In the genomic region with DNA sequence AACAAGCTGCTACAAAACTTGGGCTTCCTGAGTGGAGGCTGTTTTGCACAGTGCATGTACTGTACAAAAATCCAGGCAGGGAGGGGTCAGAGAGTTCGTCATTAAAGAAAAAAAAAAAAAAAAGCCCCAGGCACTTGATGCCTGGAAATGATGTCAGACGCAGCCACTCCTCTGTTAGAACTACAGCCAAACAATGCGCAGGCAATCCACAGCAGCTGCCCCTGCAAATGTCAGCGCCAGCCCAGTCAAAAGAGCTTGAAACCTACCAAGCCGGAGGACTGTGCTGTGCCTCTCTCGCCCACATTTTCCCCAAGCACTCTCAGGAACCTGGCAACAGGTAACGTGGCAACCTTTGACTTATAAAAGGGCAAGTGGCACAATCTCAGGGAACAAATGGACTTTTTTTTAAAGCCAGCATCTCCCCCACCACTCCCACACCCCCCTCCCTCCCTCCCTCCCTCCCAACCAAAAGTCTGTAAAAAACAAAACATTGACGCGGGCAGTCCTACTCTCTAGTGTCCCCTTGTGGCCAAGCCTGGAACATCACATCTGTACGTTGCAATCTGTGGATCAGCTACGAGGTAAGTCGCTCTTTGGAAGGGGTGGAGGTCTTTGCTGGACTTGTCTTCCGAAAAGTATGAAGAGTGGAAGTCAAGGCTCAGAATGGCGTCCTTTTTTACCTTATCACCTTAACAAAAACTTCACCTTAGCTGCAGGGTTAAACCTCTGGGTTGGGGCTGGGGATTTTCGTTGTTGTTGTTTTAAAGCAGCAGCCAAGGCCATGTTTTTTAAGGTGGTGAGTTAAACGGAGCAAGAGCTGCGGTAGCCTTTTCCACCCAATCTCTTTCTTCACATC, we compare ENCODE assay signal across 8 cellular contexts.
DNase-seq lines count a peak whose midpoint lies in the region; ATAC-seq, FAIRE-seq and TF ChIP-seq lines count a peak whose summit lies in the region.

No MANE protein-coding gene starts in this region.

- H3K36me3 Mint-ChIP-seq in activated naive CD8-positive, alpha-beta T cell = peaks cover 6% of the 10 kb centered on the region

- peak overlapping the region; percentile 95 to 99 (median 96) for H3K27ac ChIP-seq in pancreas
- peak overlapping the region; percentile 88 to 90 for H3K27ac ChIP-seq in tibial artery

- DNase-seq in GM12864 (ENCODE audit: low read depth) (peak; percentile 85), NCI-H1048 (lab: John Stamatoyannopoulos, UW) (peak; percentile 84), head of caudate nucleus (peak; percentile 60 to 97 (median 89)), pancreas (peak in 5 of 6 donors; percentile 79 to 91 (median 86)), tibial artery (peak; percentile 90 to 93)

- peak; percentile 66 for FAIRE-seq in pancreas (lab: Jason Lieb, UNC)

- H3K36me3 ChIP-seq in pancreas (no peaks in the 10 kb centered on the region), tibial artery (no peaks in the 10 kb centered on the region)

- H3K4me1 ChIP-seq in pancreas (peaks cover 7 to 37% (median 29%) of the 10 kb centered on the region in 3 donors), tibial artery (peaks cover 0 to 50% (median 42%) of the 10 kb centered on the region in 4 donors)

- intact Hi-C loops in head of caudate nucleus (cut with DNase I) = loop anchor here (5.0 kb wide), 1 partner anchor 142 kb away; the partner anchor contains the start of gene TGIF1
- intact Hi-C loops in pancreas (cut with DNase I) = loop anchor here in 1 of 3 donors (10.0 kb wide), 2 partner anchors 71 to 299 kb away; no protein-coding TSS in a partner anchor
- intact Hi-C loops in tibial artery (cut with DNase I; ENCODE audit: low total_unique reads) = loop anchor here (2.0 to 10.0 kb wide), 3 partner anchors 71 to 312 kb away; no protein-coding TSS in a partner anchor

- TF ChIP-seq CTCF in GM12864 (IDR thresholded peaks at IDR 0.05; ENCODE audit: low read depth, low read length, missing control alignments) (peak; percentile 87), pancreas (IDR thresholded peaks at IDR 0.05) (peak; percentile 71 to 89 (median 72)), tibial artery (IDR thresholded peaks at IDR 0.05) (peak; percentile 83 to 92)

- no peaks in the 10 kb centered on the region for H3K9me3 ChIP-seq in pancreas
- no peaks in the 10 kb centered on the region for H3K9me3 ChIP-seq in tibial artery

- H3K4me3 Mint-ChIP-seq in activated naive CD8-positive, alpha-beta T cell = peak overlapping the region; percentile 92

- no peaks in the 10 kb centered on the region for H3K9me3 Mint-ChIP-seq in activated naive CD8-positive, alpha-beta T cell (ENCODE audit: low read depth)

- peak overlapping the region; percentile 97 for H3K27ac Mint-ChIP-seq in activated naive CD8-positive, alpha-beta T cell

- peak; percentile 58 for ATAC-seq in HG02588 (IDR thresholded peaks at IDR 0.05; ENCODE audit: unreplicated experiment)
- peak; percentile 82 for ATAC-seq in SK-N-SH treated with all-trans-retinoic acid at 6 μM for 48 hours
- peak; percentile 74 to 86 (median 82) for ATAC-seq in pancreas

- H3K27me3 ChIP-seq in pancreas (no peaks in the 10 kb centered on the region), tibial artery (no peaks in the 10 kb centered on the region)

- 0 to 1% methylated on average over 17 of the region's 17 CpGs for WGBS in pancreas, 2 donors

- no peaks in the 10 kb centered on the region for H3K27me3 Mint-ChIP-seq in activated naive CD8-positive, alpha-beta T cell

- H3K4me1 Mint-ChIP-seq in activated naive CD8-positive, alpha-beta T cell (ENCODE audit: low read depth) = peaks cover 59% of the 10 kb centered on the region

- H3K4me3 ChIP-seq in GM12864 (ENCODE audit: low read depth, low read length) = peak overlapping the region; percentile 54
- peak overlapping the region; percentile 6 to 48 (median 20) for H3K4me3 ChIP-seq in pancreas
- peak overlapping the region; percentile 47 to 57 for H3K4me3 ChIP-seq in tibial artery

TF ChIP-seq in SK-N-SH treated with all-trans-retinoic acid at 6 μM for 48 hours, 23 proteins besides CTCF, POLR2A, EP300 and RAD21:
- TF ChIP-seq, protein P1, sequence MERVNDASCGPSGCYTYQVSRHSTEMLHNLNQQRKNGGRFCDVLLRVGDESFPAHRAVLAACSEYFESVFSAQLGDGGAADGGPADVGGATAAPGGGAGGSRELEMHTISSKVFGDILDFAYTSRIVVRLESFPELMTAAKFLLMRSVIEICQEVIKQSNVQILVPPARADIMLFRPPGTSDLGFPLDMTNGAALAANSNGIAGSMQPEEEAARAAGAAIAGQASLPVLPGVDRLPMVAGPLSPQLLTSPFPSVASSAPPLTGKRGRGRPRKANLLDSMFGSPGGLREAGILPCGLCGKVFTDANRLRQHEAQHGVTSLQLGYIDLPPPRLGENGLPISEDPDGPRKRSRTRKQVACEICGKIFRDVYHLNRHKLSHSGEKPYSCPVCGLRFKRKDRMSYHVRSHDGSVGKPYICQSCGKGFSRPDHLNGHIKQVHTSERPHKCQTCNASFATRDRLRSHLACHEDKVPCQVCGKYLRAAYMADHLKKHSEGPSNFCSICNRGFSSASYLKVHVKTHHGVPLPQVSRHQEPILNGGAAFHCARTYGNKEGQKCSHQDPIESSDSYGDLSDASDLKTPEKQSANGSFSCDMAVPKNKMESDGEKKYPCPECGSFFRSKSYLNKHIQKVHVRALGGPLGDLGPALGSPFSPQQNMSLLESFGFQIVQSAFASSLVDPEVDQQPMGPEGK (CRISPR knock-in tag; IDR thresholded peaks at IDR 0.05; ENCODE audit: borderline replicate concordance) = peak; percentile 92
- TF ChIP-seq ZNF565 (CRISPR knock-in tag; conservative IDR thresholded peaks at IDR 0.05; ENCODE audit: low read depth) (no peak), OSR1 (CRISPR knock-in tag; IDR thresholded peaks at IDR 0.05) (no peak), POU6F1 (CRISPR knock-in tag; IDR thresholded peaks at IDR 0.05; ENCODE audit: borderline replicate concordance, low read depth) (no peak)

Comparison
In these comparisons a context has a peak if more than half of its experiments do, and no peak if none do; other contexts are left out.
1. Peak in every context shown above with its lines: DNase-seq, ATAC-seq, H3K4me3 ChIP-seq and H3K27ac ChIP-seq.